In genomic region chr12:10441144-10441543, GRCh38 we compare ENCODE assay signal across 4 cellular contexts. TPM values are rescaled to one million over a fixed set of nuclear protein-coding genes. Genes with fewer than 3 reads are reported as not detected.
"Had no signal": no experiment of that assay in that cellular context is flagged by ENCODE, and none has a peak within 500 bp of the region (broad histone marks: within the 10 kb centered on the region; RNA-seq: fewer than 3 reads in every experiment).

No MANE protein-coding gene starts in this region.

RNA-seq across cellular contexts. Expression of gene KLRC2, which starts 5.3 kb away (rescaled TPM):
- total RNA-seq: M059J had no signal

RNA-seq across cellular contexts. Expression of gene KLRC1, which starts 12.0 kb away (rescaled TPM):
- total RNA-seq: LHCN-M2, M059J, MCF 10A had no signal

RNA-seq across cellular contexts. Expression of gene KLRC3, which starts 20.7 kb away (rescaled TPM):
- total RNA-seq: M059J, NCI-H460 had no signal

RNA-seq across cellular contexts. Expression of gene KLRC4, which starts 31.6 kb away (rescaled TPM):
- total RNA-seq: LHCN-M2, M059J, NCI-H460 had no signal

RNA-seq across cellular contexts. Expression of gene KLRK1, which starts 51.3 kb away (rescaled TPM):
- total RNA-seq: M059J, NCI-H460 had no signal
